Comparison of ENCODE assay signal across 8 cellular contexts in the genomic region with DNA sequence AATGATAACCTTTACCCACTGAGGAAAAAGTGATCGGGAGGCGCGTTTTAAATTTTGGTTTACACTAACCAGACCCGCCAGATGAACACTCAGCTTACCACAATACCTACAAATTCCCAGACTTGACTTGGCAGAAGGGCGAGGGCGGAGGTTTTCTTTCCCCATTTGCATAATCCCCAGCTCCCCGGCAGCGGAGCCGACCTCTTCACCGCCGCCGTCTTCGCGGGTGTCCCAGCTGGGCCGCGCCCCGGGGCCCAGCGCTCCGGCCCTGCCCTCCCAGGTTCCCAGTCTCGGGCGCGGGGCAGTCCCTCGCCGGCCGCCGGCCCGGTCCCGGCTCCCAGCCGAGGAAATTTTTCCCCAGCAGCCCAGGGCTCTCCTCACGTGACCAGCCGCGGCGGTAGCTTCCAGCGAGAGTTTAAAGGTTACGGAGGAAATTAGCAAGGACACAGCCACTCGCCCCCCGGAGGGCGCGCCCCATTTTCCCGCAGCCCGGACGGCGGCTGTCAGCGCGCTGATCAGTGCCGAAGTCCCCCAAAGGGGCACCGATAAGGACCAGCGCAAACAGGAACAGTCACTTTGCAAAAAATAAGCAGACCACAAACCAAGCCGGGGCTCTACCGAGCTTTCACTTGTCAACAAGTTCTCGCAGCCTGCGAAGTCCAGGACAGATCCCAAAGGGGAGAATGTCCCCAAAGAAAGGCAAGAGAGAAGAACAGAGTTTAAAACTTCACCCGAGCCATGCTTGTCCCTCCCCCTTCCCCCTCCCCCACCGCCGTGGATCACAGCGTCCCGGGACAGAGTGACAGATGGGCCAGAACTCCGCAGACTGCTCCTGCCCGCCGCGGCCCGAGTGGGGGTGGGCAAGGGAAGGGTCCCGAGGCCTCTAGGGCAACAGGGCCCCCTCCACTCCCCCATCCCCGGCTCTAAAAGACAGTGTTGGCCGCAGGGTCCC. TPM values are rescaled to one million over a fixed set of nuclear protein-coding genes. Genes with fewer than 3 reads are reported as not detected.
DNase-seq lines count a peak whose midpoint lies in the region; ATAC-seq lines count a peak whose summit lies in the region.

No MANE protein-coding gene starts in this region.

- ATAC-seq in HG02870 (IDR thresholded peaks at IDR 0.05; ENCODE audit: unreplicated experiment), result peak; percentile 28
- peak; percentile 26 for ATAC-seq in stimulated activated naive CD8-positive, alpha-beta T cell treated with anti-CD3 and anti-CD28 coated beads, Interleukin-15, Interleukin-2, amounts not matched to agents 100 U/mL and 50 U/mL, for 24 hours

- WGBS in esophagus, 2 donors, result 0% methylated on average over 58 to 65 of the region's 65 CpGs

- H3K36me3 ChIP-seq in esophagus (ENCODE audit: control insufficient read depth in 2 of 2, insufficient read depth in 2 of 2, low read length in 1 of 2) (no peaks in the 10 kb centered on the region), muscle layer of duodenum (ENCODE audit: control insufficient read depth in 1 of 2, insufficient read depth in 2 of 2, low read length in 2 of 2) (no peaks in the 10 kb centered on the region)

- H3K4me1 ChIP-seq in esophagus (ENCODE audit: control insufficient read depth in 2 of 2, insufficient read depth in 2 of 2, low read length in 1 of 2) (peaks cover 3 to 5% of the 10 kb centered on the region in 2 donors), muscle layer of duodenum (ENCODE audit: control insufficient read depth in 1 of 2, insufficient read depth in 2 of 2, low read length in 2 of 2) (peaks cover 0 to 33% of the 10 kb centered on the region in 2 donors)

- H3K36me3 Mint-ChIP-seq in activated T-cell treated with anti-CD3 and anti-CD28 coated beads, Interleukin-2, amount 50 U/mL, for 24 hours (ENCODE audit: low read depth), result peaks cover 14% of the 10 kb centered on the region

- no peaks in the 10 kb centered on the region for H3K9me3 Mint-ChIP-seq in activated T-cell treated with anti-CD3 and anti-CD28 coated beads, Interleukin-2, amount 50 U/mL, for 24 hours

- peak overlapping the region; percentile 90 for H3K27ac Mint-ChIP-seq in activated T-cell treated with anti-CD3 and anti-CD28 coated beads, Interleukin-2, amount 50 U/mL, for 24 hours

- H3K4me3 Mint-ChIP-seq in activated T-cell treated with anti-CD3 and anti-CD28 coated beads, Interleukin-2, amount 50 U/mL, for 24 hours, result peak overlapping the region; percentile 85

- peak; percentile 35 for DNase-seq in NCI-H345 (lab: John Stamatoyannopoulos, UW)
- DNase-seq in NCI-H345 treated with DMSO at 0.1 percent for 48 hours (lab: John Stamatoyannopoulos, UW; ENCODE audit: unreplicated experiment), result no peak
- DNase-seq in NCI-H69 (lab: John Stamatoyannopoulos, UW), result peak; percentile 45
- DNase-seq in activated T-cell treated with anti-CD3 and anti-CD28 coated beads, Interleukin-2, amount 50 U/mL, for 24 hours, result peak; percentile 77
- peak; percentile 64 for DNase-seq in stimulated activated naive CD8-positive, alpha-beta T cell treated with anti-CD3 and anti-CD28 coated beads, Interleukin-15, Interleukin-2, amounts not matched to agents 100 U/mL and 50 U/mL, for 24 hours

- peak overlapping the region; percentile 67 to 74 for H3K4me3 ChIP-seq in esophagus (ENCODE audit: low read depth in 1 of 2, low read length in 2 of 2)
- peak overlapping the region; percentile 83 to 90 for H3K4me3 ChIP-seq in muscle layer of duodenum (ENCODE audit: low read depth in 1 of 2, low read length in 2 of 2)

- H3K27me3 ChIP-seq in esophagus (ENCODE audit: control insufficient read depth in 1 of 2, insufficient read depth in 2 of 2, low read length in 2 of 2) (no peaks in the 10 kb centered on the region), muscle layer of duodenum (ENCODE audit: low read depth, low read length) (no peaks in the 10 kb centered on the region)

- H3K9me3 ChIP-seq in esophagus (ENCODE audit: control insufficient read depth in 2 of 2, insufficient read depth in 1 of 2, low read depth in 1 of 2, low read length in 1 of 2), result no peaks in the 10 kb centered on the region
- no peaks in the 10 kb centered on the region for H3K9me3 ChIP-seq in muscle layer of duodenum (ENCODE audit: control insufficient read depth in 1 of 2, low read length in 2 of 2)

- peaks cover 33% of the 10 kb centered on the region for H3K4me1 Mint-ChIP-seq in activated T-cell treated with anti-CD3 and anti-CD28 coated beads, Interleukin-2, amount 50 U/mL, for 24 hours (ENCODE audit: low read depth)

- peaks cover 10% of the 10 kb centered on the region for H3K27me3 Mint-ChIP-seq in activated T-cell treated with anti-CD3 and anti-CD28 coated beads, Interleukin-2, amount 50 U/mL, for 24 hours

- peak overlapping the region; percentile 98 for H3K27ac ChIP-seq in esophagus (ENCODE audit: low read depth in 2 of 2, low read length in 1 of 2)
- H3K27ac ChIP-seq in muscle layer of duodenum (ENCODE audit: low read length), result peak overlapping the region; percentile 96

RNA-seq across cellular contexts. Expression of a gene that starts 1.3 kb away (rescaled TPM):
- 1 to 10 TPM; 2.6 to 2.9 TPM for polyA plus RNA-seq in esophagus

RNA-seq across cellular contexts. Expression of a gene that starts 39.1 kb away (rescaled TPM):
- 1 to 10 TPM; 2.3 to 3.1 TPM for polyA plus RNA-seq in esophagus
